In the genomic region with DNA sequence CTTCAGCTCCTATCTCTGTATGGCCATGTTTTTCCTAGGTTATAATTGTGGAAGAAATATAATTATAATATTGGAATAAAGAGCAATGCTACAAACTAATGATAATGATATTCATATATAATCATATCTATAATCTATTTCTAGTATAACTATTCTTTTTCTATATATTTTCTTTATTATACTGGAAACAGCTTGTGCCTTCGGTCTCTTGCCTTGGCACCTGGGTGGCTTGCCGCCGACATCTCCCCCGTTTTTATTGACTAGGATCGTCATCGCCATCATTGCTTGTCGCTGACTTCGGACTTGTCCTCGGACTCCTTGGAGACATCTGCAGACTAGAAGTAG, we compare ENCODE assay signal across 1 cellular context.
TF ChIP-seq lines count a peak whose summit lies in the region.

No MANE protein-coding gene starts in this region.

TF ChIP-seq in GM12878, 131 proteins besides CTCF, POLR2A, EP300 and RAD21:
- TF ChIP-seq, protein P1, sequence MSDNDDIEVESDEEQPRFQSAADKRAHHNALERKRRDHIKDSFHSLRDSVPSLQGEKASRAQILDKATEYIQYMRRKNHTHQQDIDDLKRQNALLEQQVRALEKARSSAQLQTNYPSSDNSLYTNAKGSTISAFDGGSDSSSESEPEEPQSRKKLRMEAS (IDR thresholded peaks at IDR 0.05; ENCODE audit: low read depth, low read length): no peak
- TF ChIP-seq NBN (IDR thresholded peaks at IDR 0.05) (no peak), CBFB (IDR thresholded peaks at IDR 0.05; ENCODE audit: low read depth) (no peak), CEBPB (IDR thresholded peaks at IDR 0.05; ENCODE audit: borderline replicate concordance in 1 of 2, low read depth in 2 of 2, low read length in 2 of 2) (no peak), POLR2AphosphoS2 (IDR thresholded peaks at IDR 0.05; ENCODE audit: low read depth, low read length) (no peak), PAX5 (IDR thresholded peaks at IDR 0.05; ENCODE audit: borderline replicate concordance, low read depth, low read length) (no peak), ZZZ3 (IDR thresholded peaks at IDR 0.05; ENCODE audit: control insufficient read depth, insufficient read length, low read depth) (no peak), SRF (IDR thresholded peaks at IDR 0.05; ENCODE audit: low read depth in 2 of 2, low read length in 2 of 2) (no peak), CHD1 (IDR thresholded peaks at IDR 0.05; ENCODE audit: low read depth, low read length) (no peak)
- TF ChIP-seq, protein P2, sequence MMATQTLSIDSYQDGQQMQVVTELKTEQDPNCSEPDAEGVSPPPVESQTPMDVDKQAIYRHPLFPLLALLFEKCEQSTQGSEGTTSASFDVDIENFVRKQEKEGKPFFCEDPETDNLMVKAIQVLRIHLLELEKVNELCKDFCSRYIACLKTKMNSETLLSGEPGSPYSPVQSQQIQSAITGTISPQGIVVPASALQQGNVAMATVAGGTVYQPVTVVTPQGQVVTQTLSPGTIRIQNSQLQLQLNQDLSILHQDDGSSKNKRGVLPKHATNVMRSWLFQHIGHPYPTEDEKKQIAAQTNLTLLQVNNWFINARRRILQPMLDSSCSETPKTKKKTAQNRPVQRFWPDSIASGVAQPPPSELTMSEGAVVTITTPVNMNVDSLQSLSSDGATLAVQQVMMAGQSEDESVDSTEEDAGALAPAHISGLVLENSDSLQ (IDR thresholded peaks at IDR 0.05): no peak
- TF ChIP-seq, protein P3, sequence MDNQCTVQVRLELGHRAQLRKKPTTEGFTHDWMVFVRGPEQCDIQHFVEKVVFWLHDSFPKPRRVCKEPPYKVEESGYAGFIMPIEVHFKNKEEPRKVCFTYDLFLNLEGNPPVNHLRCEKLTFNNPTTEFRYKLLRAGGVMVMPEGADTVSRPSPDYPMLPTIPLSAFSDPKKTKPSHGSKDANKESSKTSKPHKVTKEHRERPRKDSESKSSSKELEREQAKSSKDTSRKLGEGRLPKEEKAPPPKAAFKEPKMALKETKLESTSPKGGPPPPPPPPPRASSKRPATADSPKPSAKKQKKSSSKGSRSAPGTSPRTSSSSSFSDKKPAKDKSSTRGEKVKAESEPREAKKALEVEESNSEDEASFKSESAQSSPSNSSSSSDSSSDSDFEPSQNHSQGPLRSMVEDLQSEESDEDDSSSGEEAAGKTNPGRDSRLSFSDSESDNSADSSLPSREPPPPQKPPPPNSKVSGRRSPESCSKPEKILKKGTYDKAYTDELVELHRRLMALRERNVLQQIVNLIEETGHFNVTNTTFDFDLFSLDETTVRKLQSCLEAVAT (IDR thresholded peaks at IDR 0.05): no peak
- TF ChIP-seq, protein P4, sequence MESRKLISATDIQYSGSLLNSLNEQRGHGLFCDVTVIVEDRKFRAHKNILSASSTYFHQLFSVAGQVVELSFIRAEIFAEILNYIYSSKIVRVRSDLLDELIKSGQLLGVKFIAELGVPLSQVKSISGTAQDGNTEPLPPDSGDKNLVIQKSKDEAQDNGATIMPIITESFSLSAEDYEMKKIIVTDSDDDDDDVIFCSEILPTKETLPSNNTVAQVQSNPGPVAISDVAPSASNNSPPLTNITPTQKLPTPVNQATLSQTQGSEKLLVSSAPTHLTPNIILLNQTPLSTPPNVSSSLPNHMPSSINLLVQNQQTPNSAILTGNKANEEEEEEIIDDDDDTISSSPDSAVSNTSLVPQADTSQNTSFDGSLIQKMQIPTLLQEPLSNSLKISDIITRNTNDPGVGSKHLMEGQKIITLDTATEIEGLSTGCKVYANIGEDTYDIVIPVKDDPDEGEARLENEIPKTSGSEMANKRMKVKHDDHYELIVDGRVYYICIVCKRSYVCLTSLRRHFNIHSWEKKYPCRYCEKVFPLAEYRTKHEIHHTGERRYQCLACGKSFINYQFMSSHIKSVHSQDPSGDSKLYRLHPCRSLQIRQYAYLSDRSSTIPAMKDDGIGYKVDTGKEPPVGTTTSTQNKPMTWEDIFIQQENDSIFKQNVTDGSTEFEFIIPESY (IDR thresholded peaks at IDR 0.05): no peak
